Comparison of ENCODE assay signal across 1 cellular context in genomic region chr2:134717706-134718094, GRCh38.
TF ChIP-seq lines count a peak whose summit lies in the region.

No MANE protein-coding gene starts in this region.

TF ChIP-seq in IMR-90, 13 proteins besides CTCF, POLR2A, EP300 and RAD21 (continued from another document):
- TF ChIP-seq MAZ (IDR thresholded peaks at IDR 0.05; ENCODE audit: borderline replicate concordance, low read depth, low read length): no peak
- TF ChIP-seq RCOR1 (IDR thresholded peaks at IDR 0.05; ENCODE audit: insufficient replicate concordance, low read length): no peak
- no peak for TF ChIP-seq RFX5 (IDR thresholded peaks at IDR 0.05; ENCODE audit: low read depth, low read length)
- no peak for TF ChIP-seq FOS (IDR thresholded peaks at IDR 0.05; ENCODE audit: low read depth, low read length)
